ENCODE assay signal across 24 cellular contexts in the genomic region with DNA sequence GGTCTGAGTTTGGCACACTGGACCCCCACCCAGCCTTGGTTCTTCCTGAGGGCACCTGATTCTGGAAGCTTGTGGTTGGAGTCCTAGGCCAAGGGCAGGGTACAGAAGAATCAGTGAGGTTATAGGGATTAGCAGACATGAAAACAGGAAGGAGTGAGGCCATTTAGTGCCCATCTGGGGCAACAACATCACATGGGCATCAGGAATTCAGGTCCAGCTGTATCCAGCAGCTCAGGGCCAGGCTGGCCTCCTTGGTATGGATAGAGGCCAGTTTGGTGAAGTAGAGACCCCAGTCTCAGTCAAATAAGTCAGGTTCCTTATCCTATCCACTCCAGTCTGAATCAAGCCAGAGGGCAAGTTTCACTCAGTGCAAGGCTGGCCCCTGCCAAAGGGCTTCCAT. TPM values are rescaled to one million over a fixed set of nuclear protein-coding genes. Genes with fewer than 3 reads are reported as not detected.
A peak's percentile ranks its signal among the peaks of the same experiment; 100 is the strongest.
DNase-seq lines count a peak whose midpoint lies in the region; ATAC-seq, FAIRE-seq and TF ChIP-seq lines count a peak whose summit lies in the region.
"Had no signal": no experiment of that assay in that cellular context is flagged by ENCODE, and none has a peak within 500 bp of the region (broad histone marks: within the 10 kb centered on the region; RNA-seq: fewer than 3 reads in every experiment).

No MANE protein-coding gene starts in this region.

- H2AFZ ChIP-seq in HCT116 (ENCODE audit: low read depth, low read length, poor library complexity, severe bottlenecking): no peak overlapping the region

- H3K4me3 Mint-ChIP-seq in T-cell: no peak overlapping the region
- H3K4me3 Mint-ChIP-seq in naive thymus-derived CD4-positive, alpha-beta T cell: no peak overlapping the region
- H3K4me3 Mint-ChIP-seq: CD4-positive, alpha-beta memory T cell; T-helper 1 cell treated with Interleukin-12 subunit alpha and Interleukin-12 subunit beta and Interleukin-4 antibody, amounts not matched to agents 30 μg/mL and 1 μg/mL, for 36 hours had no signal

- POLR2A ChIA-PET in HCT116 (lab: Charles Lee): no interaction called here
- POLR2A ChIA-PET in T-cell (lab: Charles Lee): no interaction called here
- POLR2A ChIA-PET in naive thymus-derived CD4-positive, alpha-beta T cell (lab: Charles Lee): interaction anchor here (1.2 to 1.7 kb wide), 2 partner anchors 9 to 41 kb away, joined by 3 read pairs; no protein-coding TSS in a partner anchor

- ATAC-seq in HCT116: no peak
- no peak for ATAC-seq in T-cell (replicated peaks in 1 of 4)
- ATAC-seq in naive thymus-derived CD4-positive, alpha-beta T cell: no peak

- no peaks in the 10 kb centered on the region for H3K9me3 Mint-ChIP-seq in T-cell
- H3K9me3 Mint-ChIP-seq in naive thymus-derived CD4-positive, alpha-beta T cell: peaks cover 0 to 1% (median 0%) of the 10 kb centered on the region in 11 donors
- H3K9me3 Mint-ChIP-seq: CD4-positive, alpha-beta memory T cell; T-helper 1 cell treated with Interleukin-12 subunit alpha and Interleukin-12 subunit beta and Interleukin-4 antibody, amounts not matched to agents 30 μg/mL and 1 μg/mL, for 36 hours had no signal

- no peak for TF ChIP-seq POLR2A in HCT116 (IDR thresholded peaks at IDR 0.05; ENCODE audit: borderline replicate concordance, extremely low read depth, insufficient read depth, insufficient read length)

- CTCF ChIA-PET in HCT116 (lab: Charles Lee) (interaction anchor here (1.1 to 2.0 kb wide), 4 partner anchors 48 to 106 kb away, joined by 3 to 9 read pairs (median 4); no protein-coding TSS in a partner anchor), T-cell (lab: Charles Lee) (interaction anchor here (0.9 to 1.9 kb wide), 3 partner anchors 50 to 54 kb away, joined by 3 to 8 read pairs (median 4); no protein-coding TSS in a partner anchor)
- CTCF ChIA-PET in naive thymus-derived CD4-positive, alpha-beta T cell (lab: Charles Lee): interaction anchor here (0.7 to 6.4 kb wide), 9 partner anchors 12 to 106 kb away, joined by 3 to 73 read pairs (median 3); no protein-coding TSS in a partner anchor

- no peak for TF ChIP-seq CTCF in HCT116 (IDR thresholded peaks at IDR 0.05 in 2 of 3, conservative IDR thresholded peaks at IDR 0.05 in 1 of 3; ENCODE audit: borderline replicate concordance in 1 of 3, insufficient read depth in 1 of 3, low read depth in 2 of 3, low read length in 2 of 3)

- H3K36me3 ChIP-seq in BLaER1 (peaks cover 59% of the 10 kb centered on the region), HCT116 (ENCODE audit: control insufficient read depth in 1 of 2, insufficient read depth in 2 of 2, low read length in 2 of 2) (no peaks in the 10 kb centered on the region), small intestine (ENCODE audit: control insufficient read depth in 2 of 2, insufficient read depth in 2 of 2, low read length in 2 of 2) (no peaks in the 10 kb centered on the region)
- H3K36me3 ChIP-seq in naive thymus-derived CD4-positive, alpha-beta T cell (ENCODE audit: control insufficient read depth in 2 of 3, insufficient read depth in 3 of 3, low read length in 3 of 3): peaks cover 0 to 24% (median 0%) of the 10 kb centered on the region in 3 experiments
- H3K36me3 ChIP-seq: MG63 had no signal

- H3K4me1 ChIP-seq in BLaER1 (peaks cover 55% of the 10 kb centered on the region), HCT116 (ENCODE audit: control insufficient read depth in 1 of 2, insufficient read depth in 2 of 2, low read length in 2 of 2) (peaks cover 6 to 14% of the 10 kb centered on the region in 2 experiments; a peak in 3 of 4 replicates), small intestine (ENCODE audit: control insufficient read depth in 2 of 2, insufficient read depth in 1 of 2, low read depth in 1 of 2, low read length in 1 of 2) (no peaks in the 10 kb centered on the region)
- peaks cover 0 to 21% of the 10 kb centered on the region in 2 donors for H3K4me1 ChIP-seq in naive thymus-derived CD4-positive, alpha-beta T cell (ENCODE audit: control insufficient read depth in 2 of 2, insufficient read depth in 2 of 2, low read length in 2 of 2)

- H3K9ac ChIP-seq in BLaER1: peak overlapping the region; percentile 48; the same call in 1 of the 2 replicates
- 0 out of 2 replicates have a peak overlapping the region, but pooled peaks have one; percentile 4 for H3K9ac ChIP-seq in HCT116 (ENCODE audit: low read length)

- no peaks in the 10 kb centered on the region for H3K27me3 Mint-ChIP-seq in T-cell
- H3K27me3 Mint-ChIP-seq in naive thymus-derived CD4-positive, alpha-beta T cell: no peaks in the 10 kb centered on the region

- H3K4me3 ChIP-seq in BLaER1 (no peak overlapping the region), HCT116 (replicated peaks in 1 of 2; ENCODE audit: low read depth in 1 of 2, low read length in 2 of 2) (no peak overlapping the region), small intestine (ENCODE audit: low read depth in 1 of 2, low read length in 2 of 2) (no peak overlapping the region)
- no peak overlapping the region for H3K4me3 ChIP-seq in naive thymus-derived CD4-positive, alpha-beta T cell (ENCODE audit: low read length)
- H3K4me3 ChIP-seq: MG63 had no signal

- no peaks in the 10 kb centered on the region for H3K27me3 ChIP-seq in BLaER1
- no peaks in the 10 kb centered on the region for H3K27me3 ChIP-seq in HCT116 (ENCODE audit: insufficient read depth, low read length)
- H3K27me3 ChIP-seq in naive thymus-derived CD4-positive, alpha-beta T cell (ENCODE audit: control insufficient read depth in 2 of 2, insufficient read depth in 2 of 2, low read length in 2 of 2): no peaks in the 10 kb centered on the region
- H3K27me3 ChIP-seq in small intestine (ENCODE audit: control insufficient read depth in 2 of 2, insufficient read depth in 2 of 2, low read length in 2 of 2): no peaks in the 10 kb centered on the region
- H3K27me3 ChIP-seq: MG63 had no signal

- no TSS peak for BruUV-seq in HCT116 (replicated peaks; lab: Mats Ljungman, UMichigan)

- no peaks in the 10 kb centered on the region for H3K79me2 ChIP-seq in HCT116 (ENCODE audit: insufficient read depth, low read length)

- H3K27ac ChIP-seq in BLaER1 (peak overlapping the region; percentile 55), HCT116 (ENCODE audit: low read depth, low read length) (no peak overlapping the region), small intestine (ENCODE audit: low read depth in 1 of 2, low read length in 1 of 2) (no peak overlapping the region)
- no peak overlapping the region for H3K27ac ChIP-seq in naive thymus-derived CD4-positive, alpha-beta T cell (ENCODE audit: low read depth, low read length)

- peaks cover 4% of the 10 kb centered on the region for H3K36me3 Mint-ChIP-seq in T-cell
- peaks cover 0 to 8% (median 0%) of the 10 kb centered on the region in 5 donors for H3K36me3 Mint-ChIP-seq in naive thymus-derived CD4-positive, alpha-beta T cell

- no peaks in the 10 kb centered on the region for H3K9me2 ChIP-seq in HCT116 (ENCODE audit: insufficient read depth)

- intact Hi-C loops in HCT116 (cut with micrococcal nuclease): loop anchor here (2.0 kb wide), 1 partner anchor 35 kb away; a partner anchor contains a TSS
- intact Hi-C loops in naive thymus-derived CD4-positive, alpha-beta T cell (cut with micrococcal nuclease): loop anchor here (2.0 to 5.0 kb wide), 3 partner anchors 53 to 107 kb away; no protein-coding TSS in a partner anchor

- H3K4me2 ChIP-seq in BLaER1 (no peak overlapping the region), HCT116 (ENCODE audit: low read length) (no peak overlapping the region)

- FAIRE-seq in small intestine (lab: Jason Lieb, UNC): no peak
- FAIRE-seq: G401.6 had no signal

- H3K9me3 ChIP-seq in BLaER1: no peaks in the 10 kb centered on the region
- no peaks in the 10 kb centered on the region for H3K9me3 ChIP-seq in HCT116 (ENCODE audit: control insufficient read depth in 1 of 2, insufficient read depth in 1 of 2, low read depth in 1 of 2, low read length in 2 of 2)
- H3K9me3 ChIP-seq in naive thymus-derived CD4-positive, alpha-beta T cell (ENCODE audit: control insufficient read depth in 2 of 3, low read length in 3 of 3): no peaks in the 10 kb centered on the region
- H3K9me3 ChIP-seq in small intestine (ENCODE audit: control insufficient read depth, low read depth): no peaks in the 10 kb centered on the region
- H3K9me3 ChIP-seq: MG63 had no signal

- RAD21 ChIA-PET in HCT116 (lab: Charles Lee; ENCODE audit: low non-redundant PET in 1 of 2, low total read pairs in 2 of 2, uncharacterized antibody in 2 of 2, unreplicated experiment in 2 of 2): no interaction called here

- no peak for TF ChIP-seq RAD21 in HCT116 (IDR thresholded peaks at IDR 0.05; ENCODE audit: low read depth)

- peaks cover 26 to 34% (median 32%) of the 10 kb centered on the region in 3 donors for H3K4me1 Mint-ChIP-seq in T-cell
- H3K4me1 Mint-ChIP-seq in naive thymus-derived CD4-positive, alpha-beta T cell: peaks cover 8 to 43% (median 33%) of the 10 kb centered on the region in 7 donors

- peak overlapping the region; percentile 57 to 71 for H3K27ac Mint-ChIP-seq in T-cell
- peak overlapping the region in 5 of 9 donors; percentile 57 to 92 (median 77) for H3K27ac Mint-ChIP-seq in naive thymus-derived CD4-positive, alpha-beta T cell
- H3K27ac Mint-ChIP-seq: T-helper 1 cell treated with Interleukin-12 subunit alpha and Interleukin-12 subunit beta and Interleukin-4 antibody, amounts not matched to agents 30 μg/mL and 1 μg/mL, for 36 hours had no signal

- H4K20me1 ChIP-seq in BLaER1 (0 out of 2 replicates have a peak, but pooled peaks cover 8% of the 10 kb centered on the region), HCT116 (ENCODE audit: insufficient read depth) (no peaks in the 10 kb centered on the region)

- no peak for DNase-seq in HCT116 (ENCODE audit: low read depth, low spot score)
- DNase-seq in T-cell: no peak
- no peak for DNase-seq in naive thymus-derived CD4-positive, alpha-beta T cell
- DNase-seq in D341Med (ENCODE audit: low spot score): no peak
- DNase-seq in small intestine: no peak
- no peak for DNase-seq in SIG-M5 (lab: John Stamatoyannopoulos, UW)
- no peak for DNase-seq in stimulated activated CD4-positive, alpha-beta T cell treated with anti-CD3 and anti-CD28 coated beads, Interleukin-1b, Interleukin-23, amount 100 ng/mL, for 48 hours
- DNase-seq: CD4-positive, alpha-beta memory T cell; DMS79 treated with DMSO at 0.1 percent for 48 hours; H7; Kasumi-1; MG63; NCI-H1048; NCI-H146; NCI-H2029 treated with DMSO at 0.1 percent for 48 hours; NCI-H2171 treated with DMSO at 0.1 percent for 48 hours; NCI-H446; NCI-H69; SHP77 treated with DMSO at 0.1 percent for 48 hours had no signal

RNA-seq across cellular contexts. Expression of a gene that starts 36.2 kb away (rescaled TPM):
- total RNA-seq in HCT116 (2021; ENCODE audit: unreplicated experiment) (16.0 TPM), T-cell (1 to 10 TPM in 2 of 5 donors, under 1 TPM in 3; 0.43 to 2.9 (median 0.85) TPM)
- polyA plus RNA-seq in HCT116 (2012): 11.2 and 11.7 TPM in 2 replicates
- 1 to 10 TPM in 3 of 5 experiments, under 1 TPM in 2; 0.19 to 1.6 (median 1.1) TPM for total RNA-seq in naive thymus-derived CD4-positive, alpha-beta T cell
- 1 to 10 TPM; 1.6 to 2.1 TPM for polyA plus RNA-seq in naive thymus-derived CD4-positive, alpha-beta T cell
- under 1 TPM in 2 of 3 donors, not detected in 1; 0.16 to 0.81 TPM for polyA plus RNA-seq in small intestine
- total RNA-seq: RPMI7951 had no signal

RNA-seq across cellular contexts. Expression of a gene that starts 42.8 kb away (rescaled TPM):
- not detected for total RNA-seq in HCT116 (2021; ENCODE audit: unreplicated experiment)
- 0.55 and 0.62 TPM in 2 replicates for polyA plus RNA-seq in HCT116 (2012)
- 10 to 100 TPM in 3 of 5 donors, 1 to 10 TPM in 2; 5.6 to 12.0 (median 10.4) TPM for total RNA-seq in T-cell
- 10 to 100 TPM in 2 of 5 experiments, 1 to 10 TPM in 2, not detected in 1; 4.2 to 15.8 (median 8.8) TPM for total RNA-seq in naive thymus-derived CD4-positive, alpha-beta T cell
- 1 to 10 TPM in 1 of 2 donors, under 1 TPM in 1; 0.80 to 4.2 TPM for polyA plus RNA-seq in naive thymus-derived CD4-positive, alpha-beta T cell
- 1 to 10 TPM in 2 of 3 donors, under 1 TPM in 1; 0.45 to 4.8 (median 4.3) TPM for polyA plus RNA-seq in small intestine
- total RNA-seq: HT-29, RPMI7951 had no signal

RNA-seq across cellular contexts. Expression of a gene that starts 50.2 kb away (rescaled TPM):
- total RNA-seq in HCT116 (2021; ENCODE audit: unreplicated experiment) (0.34 TPM), T-cell (under 1 TPM in 2 of 5 donors, not detected in 3; 0.25 to 0.69 TPM)
- 0.17 and 0.40 TPM in 2 replicates for polyA plus RNA-seq in HCT116 (2012)
- total RNA-seq in naive thymus-derived CD4-positive, alpha-beta T cell: under 1 TPM in 3 of 5 experiments, not detected in 2; 0.29 to 0.88 (median 0.48) TPM
- not detected for polyA plus RNA-seq in naive thymus-derived CD4-positive, alpha-beta T cell
- under 1 TPM in 1 of 3 donors, not detected in 2; 0.19 TPM for polyA plus RNA-seq in small intestine
- total RNA-seq: CD4-positive, alpha-beta memory T cell; H7; RPMI7951 had no signal
